11 cellular contexts compared by ENCODE assay signal in genomic region chr7:17523813-17524741, GRCh38.
DNase-seq lines count a peak whose midpoint lies in the region; ATAC-seq lines count a peak whose summit lies in the region.
"Had no signal": no experiment of that assay in that cellular context is flagged by ENCODE, and none has a peak within 500 bp of the region (broad histone marks: within the 10 kb centered on the region; RNA-seq: fewer than 3 reads in every experiment).

No MANE protein-coding gene starts in this region.

- peak; percentile 32 for ATAC-seq in activated T-helper 17 cell treated with anti-CD3 and anti-CD28 coated beads, Interleukin-2, amount 50 U/mL, for 72 hours (replicated peaks)
- ATAC-seq in HG02571 (IDR thresholded peaks at IDR 0.05; ENCODE audit: unreplicated experiment) (no peak), HG03139 (IDR thresholded peaks at IDR 0.05; ENCODE audit: unreplicated experiment) (no peak)

- H3K4me3 Mint-ChIP-seq in activated T-helper 17 cell treated with anti-CD3 and anti-CD28 coated beads, Interleukin-2, amount 50 U/mL, for 72 hours, result peak overlapping the region; percentile 17
- H3K4me3 Mint-ChIP-seq: central memory CD8-positive, alpha-beta T cell had no signal

- in situ Hi-C loops in ACHN (cut with HindIII; ENCODE audit: low pct_ligation_motif_present, low pct_unique_long_range_greater_than_20kb, low sequenced_read_pairs), result no loop called here

- no peak overlapping the region for H3K27ac Mint-ChIP-seq in activated T-helper 17 cell treated with anti-CD3 and anti-CD28 coated beads, Interleukin-2, amount 50 U/mL, for 72 hours
- H3K27ac Mint-ChIP-seq: IgD-negative memory B cell had no signal

- DNase-seq in ACHN (peak; percentile 41), HuH-7 (ENCODE audit: low spot score) (peak; percentile 28), kidney tubule cell (ENCODE audit: low spot score) (peak; percentile 32), NCI-H2196 (lab: John Stamatoyannopoulos, UW; ENCODE audit: unreplicated experiment) (no peak)
- DNase-seq in activated CD8-positive, alpha-beta memory T cell treated with anti-CD3 and anti-CD28 coated beads, Interleukin-2, amount 50 U/mL, for 48 hours, result no peak
- DNase-seq: stimulated activated CD4-positive, alpha-beta T cell treated with anti-CD3 and anti-CD28 coated beads, Interleukin-2, amount 100 ng/mL, for 48 hours had no signal

- no peaks in the 10 kb centered on the region for H3K9me3 Mint-ChIP-seq in activated T-helper 17 cell treated with anti-CD3 and anti-CD28 coated beads, Interleukin-2, amount 50 U/mL, for 72 hours
- H3K9me3 Mint-ChIP-seq: central memory CD8-positive, alpha-beta T cell; IgD-negative memory B cell had no signal

- no peaks in the 10 kb centered on the region for H3K36me3 Mint-ChIP-seq in activated T-helper 17 cell treated with anti-CD3 and anti-CD28 coated beads, Interleukin-2, amount 50 U/mL, for 72 hours (ENCODE audit: low read depth)
- H3K36me3 Mint-ChIP-seq: IgD-negative memory B cell had no signal

- peaks cover 3% of the 10 kb centered on the region for H3K27me3 Mint-ChIP-seq in activated T-helper 17 cell treated with anti-CD3 and anti-CD28 coated beads, Interleukin-2, amount 50 U/mL, for 72 hours
- H3K27me3 Mint-ChIP-seq: central memory CD8-positive, alpha-beta T cell; IgD-negative memory B cell had no signal

- H3K4me1 Mint-ChIP-seq in activated T-helper 17 cell treated with anti-CD3 and anti-CD28 coated beads, Interleukin-2, amount 50 U/mL, for 72 hours, result no peaks in the 10 kb centered on the region
- H3K4me1 Mint-ChIP-seq: central memory CD8-positive, alpha-beta T cell had no signal

Comparison
In these comparisons a context has a peak if more than half of its experiments do, and no peak if none do; other contexts are left out.
1. DNase-seq: peak in ACHN (single experiment), HuH-7 (single experiment) and kidney tubule cell (single experiment); none in activated CD8-positive, alpha-beta memory T cell treated with anti-CD3 and anti-CD28 coated beads, Interleukin-2, amount 50 U/mL, for 48 hours (single experiment) and NCI-H2196 (single experiment).